Comparison of ENCODE assay signal across 8 cellular contexts in the genomic region with DNA sequence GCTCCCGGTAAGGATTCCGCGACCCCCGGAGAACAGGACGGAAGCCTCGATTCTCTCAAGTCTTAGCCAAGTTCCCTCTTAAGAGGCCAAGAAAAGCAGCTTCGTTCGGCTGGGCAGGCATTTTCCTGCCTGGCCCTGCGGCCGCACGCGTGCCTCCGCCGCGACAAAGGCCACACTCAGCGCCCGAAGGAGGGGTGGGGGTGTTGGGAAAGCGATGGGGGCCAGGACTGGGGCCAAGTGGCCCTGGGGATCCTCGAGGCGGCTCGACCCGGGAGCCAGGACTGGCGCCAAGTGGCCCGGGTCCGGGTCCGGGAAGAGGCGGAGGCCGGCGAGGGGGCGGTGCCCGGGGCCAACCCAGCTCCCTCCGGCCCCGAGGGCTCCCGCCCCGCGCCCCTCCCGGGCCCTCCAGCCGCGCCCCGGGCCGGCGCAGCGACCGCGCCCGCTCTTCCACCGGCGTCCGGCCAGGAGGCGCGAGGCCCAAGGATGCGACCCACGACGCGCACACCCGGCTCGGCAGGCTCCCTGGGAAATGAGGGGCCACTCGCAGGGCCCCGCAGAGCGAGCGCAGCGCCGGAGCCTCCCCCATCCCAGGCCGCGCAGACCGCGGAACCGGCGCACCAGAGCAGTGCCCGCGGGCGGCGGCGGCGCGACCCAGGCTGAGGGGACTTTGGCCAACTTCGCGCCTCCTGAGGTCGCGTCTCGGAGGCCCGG. TPM values are rescaled to one million over a fixed set of nuclear protein-coding genes. Genes with fewer than 3 reads are reported as not detected.
DNase-seq lines count a peak whose midpoint lies in the region; ATAC-seq and TF ChIP-seq lines count a peak whose summit lies in the region.

No MANE protein-coding gene starts in this region.

- H3K9ac ChIP-seq in neural cell (ENCODE audit: low read length): peak overlapping the region; percentile 77

- POLR2A ChIA-PET in PC-9 (lab: Charles Lee; ENCODE audit: unreplicated experiment): interaction anchor here (0.6 to 0.7 kb wide), 3 partner anchors 23 to 209 kb away, joined by 3 read pairs; no protein-coding TSS in a partner anchor

- H3K9me3 Mint-ChIP-seq in CD14-positive monocyte: peaks cover 0 to 6% (median 0%) of the 10 kb centered on the region in 7 donors

- H3K27me3 Mint-ChIP-seq in CD14-positive monocyte (ENCODE audit: low read depth in 3 of 3): peaks cover 19 to 27% (median 27%) of the 10 kb centered on the region in 3 donors

- H3K4me1 ChIP-seq in PC-9 (replicated peaks; ENCODE audit: insufficient read depth): peaks cover 17% of the 10 kb centered on the region

- peak overlapping the region; percentile 88 to 89 for H3K4me3 Mint-ChIP-seq in CD14-positive monocyte

- TF ChIP-seq CTCF in CD14-positive monocyte (IDR thresholded peaks at IDR 0.05): no peak
- no peak for TF ChIP-seq CTCF in PC-9 (conservative IDR thresholded peaks at IDR 0.05)
- no peak for TF ChIP-seq CTCF in neural cell (IDR thresholded peaks at IDR 0.05; ENCODE audit: poor library complexity, severe bottlenecking)

- no peaks in the 10 kb centered on the region for H3K9me3 ChIP-seq in PC-9 (ENCODE audit: insufficient read depth, low read depth)
- no peaks in the 10 kb centered on the region for H3K9me3 ChIP-seq in neural cell (ENCODE audit: low read length)

- DNase-seq in CD14-positive monocyte (ENCODE audit: low spot score) (no peak), PC-9 (peak; percentile 36 to 37), epithelial cell of prostate (ENCODE audit: low read depth, low spot score) (no peak), NCI-H226 (no peak), cortex of kidney (lab: John Stamatoyannopoulos, UW) (no peak), UCSD-AML1 (lab: John Stamatoyannopoulos, UW; ENCODE audit: unreplicated experiment) (no peak)

- ATAC-seq in GM21447 (IDR thresholded peaks at IDR 0.05; ENCODE audit: unreplicated experiment): peak; percentile 8

- peaks cover 39% of the 10 kb centered on the region for H4K20me1 ChIP-seq in PC-9 (ENCODE audit: insufficient read depth)
- peaks cover 4% of the 10 kb centered on the region for H4K20me1 ChIP-seq in neural cell (ENCODE audit: insufficient read depth)

- H2AFZ ChIP-seq in PC-9 (peak overlapping the region; percentile 74), neural cell (ENCODE audit: low read depth, low read length) (peak overlapping the region; percentile 21)

- peak overlapping the region; percentile 65 for H3K4me3 ChIP-seq in PC-9
- H3K4me3 ChIP-seq in neural cell (ENCODE audit: low read length): peak overlapping the region; percentile 91

- no peak for TF ChIP-seq EP300 in neural cell (conservative IDR thresholded peaks at IDR 0.05; ENCODE audit: poor library complexity, severe bottlenecking)

- peak overlapping the region in 1 of 7 donors; percentile 42 for H3K27ac Mint-ChIP-seq in CD14-positive monocyte

- H3K27me3 ChIP-seq in PC-9 (ENCODE audit: insufficient read depth, low read depth): no peaks in the 10 kb centered on the region
- no peaks in the 10 kb centered on the region for H3K27me3 ChIP-seq in neural cell (ENCODE audit: insufficient read depth, low read depth, low read length)

- TSS peak; percentile 20 for BruUV-seq in PC-9 (replicated peaks; lab: Mats Ljungman, UMichigan)

- H3K27ac ChIP-seq in PC-9: peak overlapping the region; percentile 61
- peak overlapping the region; percentile 87 for H3K27ac ChIP-seq in epithelial cell of prostate
- peak overlapping the region; percentile 69 for H3K27ac ChIP-seq in neural cell (ENCODE audit: low read length)

- H3K4me1 Mint-ChIP-seq in CD14-positive monocyte: peaks cover 34% of the 10 kb centered on the region

- intact Hi-C loops in CD14-positive monocyte (cut with micrococcal nuclease) (loop anchor here in 1 of 2 donors (5.0 kb wide), 1 partner anchor 34 kb away; no protein-coding TSS in a partner anchor), PC-9 (cut with micrococcal nuclease; ENCODE audit: unreplicated experiment) (no loop called here)

- H3K36me3 Mint-ChIP-seq in CD14-positive monocyte: peaks cover 0 to 3% of the 10 kb centered on the region in 2 donors

- H3K79me2 ChIP-seq in PC-9 (ENCODE audit: low read depth) (peaks cover 42% of the 10 kb centered on the region), neural cell (replicated peaks; ENCODE audit: insufficient read depth, low read length) (peaks cover 35% of the 10 kb centered on the region)

- H3K4me2 ChIP-seq in PC-9: peak overlapping the region; percentile 79
- H3K4me2 ChIP-seq in neural cell (ENCODE audit: low read length): peak overlapping the region; percentile 85

- H3K9me2 ChIP-seq in PC-9 (ENCODE audit: insufficient read depth) (no peaks in the 10 kb centered on the region), neural cell (ENCODE audit: insufficient read depth, low read length) (no peaks in the 10 kb centered on the region)

- H3K36me3 ChIP-seq in PC-9 (ENCODE audit: low read depth): no peaks in the 10 kb centered on the region
- H3K36me3 ChIP-seq in neural cell (ENCODE audit: insufficient read depth, low read length): no peaks in the 10 kb centered on the region

- peaks cover 5% of the 10 kb centered on the region; the same call in 1 of the 2 replicates for H3F3A ChIP-seq in PC-9 (ENCODE audit: insufficient read depth, low read depth)
- no peaks in the 10 kb centered on the region for H3F3A ChIP-seq in neural cell (ENCODE audit: insufficient read depth, low read length, poor library complexity, severe bottlenecking)

- CTCF ChIA-PET in PC-9 (lab: Charles Lee): interaction anchor here (0.6 kb wide), 1 partner anchor 33 kb away, joined by 8 read pairs; no protein-coding TSS in a partner anchor

- no peak for TF ChIP-seq RAD21 in neural cell (conservative IDR thresholded peaks at IDR 0.05)

TF ChIP-seq in neural cell, 6 proteins besides CTCF, POLR2A, EP300 and RAD21:
- peak; percentile 27 for TF ChIP-seq TAF1 (IDR thresholded peaks at IDR 0.05; ENCODE audit: low read depth)
- no peak for TF ChIP-seq EZH2 (IDR thresholded peaks at IDR 0.05; ENCODE audit: borderline replicate concordance, insufficient read depth, low read length, poor library complexity, severe bottlenecking)

RNA-seq across cellular contexts. Expression of gene VAV2, which starts 0.8 kb away (rescaled TPM):
- polyA plus RNA-seq in CD14-positive monocyte: 1 to 10 TPM; 2.3 TPM
- 36.0 and 36.5 TPM in 2 replicates for total RNA-seq in PC-9 (2021)
- polyA plus RNA-seq in neural cell: 35.2 and 41.1 TPM in 2 replicates
- polyA minus RNA-seq in neural cell: 33.7 and 34.1 TPM in 2 replicates

RNA-seq across cellular contexts. Expression of gene BRD3OS, which starts 33.9 kb away (rescaled TPM):
- polyA plus RNA-seq in CD14-positive monocyte (1 to 10 TPM; 6.6 to 6.8 TPM), neural cell (49.5 and 55.7 TPM in 2 replicates)
- total RNA-seq in PC-9 (2021): 23.7 and 26.2 TPM in 2 replicates
- 36.0 and 38.0 TPM in 2 replicates for polyA minus RNA-seq in neural cell

Comparison
In these comparisons a context has a peak if more than half of its experiments do, and no peak if none do; other contexts are left out.
1. DNase-seq: peak in PC-9 (2 of 2); none in CD14-positive monocyte (single experiment), epithelial cell of prostate (single experiment), NCI-H226 (single experiment), cortex of kidney (single experiment) and UCSD-AML1 (single experiment).
2. RNA of gene VAV2, which starts 0.8 kb away (polyA plus RNA-seq): 35.2 to 41.1 TPM in neural cell; 2.3 TPM in CD14-positive monocyte; every median in the first group is over 10 times any median in the second.
3. Peak in every context shown above with its lines, with median percentiles within 50 percentile points of each other: H3K27ac ChIP-seq.